ENCODE assay signal across 10 cellular contexts in the genomic region with DNA sequence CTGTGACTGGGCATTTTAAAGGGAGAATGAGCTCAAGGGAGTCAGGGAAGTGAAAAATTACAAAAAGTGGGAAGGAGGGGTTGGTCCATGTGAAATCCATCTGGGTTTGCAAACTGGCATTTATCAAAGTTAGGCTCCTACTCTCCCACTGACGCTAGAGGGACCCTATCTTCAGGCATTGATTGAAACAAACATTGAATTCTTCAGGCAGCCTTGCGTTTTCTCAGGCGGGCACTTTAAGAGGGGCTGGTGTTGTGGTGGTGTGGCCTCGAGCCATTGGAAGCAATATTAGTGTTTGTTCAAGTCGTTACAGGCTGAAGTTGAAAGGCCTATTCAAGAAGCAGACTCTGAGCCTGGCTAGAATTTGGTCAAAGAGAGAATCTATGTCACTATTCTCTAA. TPM values are rescaled to one million over a fixed set of nuclear protein-coding genes. Genes with fewer than 3 reads are reported as not detected.
DNase-seq lines count a peak whose midpoint lies in the region; ATAC-seq lines count a peak whose summit lies in the region.
"Had no signal": no experiment of that assay in that cellular context is flagged by ENCODE, and none has a peak within 500 bp of the region (broad histone marks: within the 10 kb centered on the region; RNA-seq: fewer than 3 reads in every experiment).

No MANE protein-coding gene starts in this region.

- DNase-seq in ELR (ENCODE audit: low read depth) (peak; percentile 20), SK-N-MC (ENCODE audit: low read depth, low spot score) (no peak), fibroblast of the conjunctiva (ENCODE audit: low read depth) (peak; percentile 30), renal cortical epithelial cell (ENCODE audit: low read depth) (peak; percentile 49), NOMO-1 (lab: John Stamatoyannopoulos, UW; ENCODE audit: unreplicated experiment in 2 of 2) (no peak), 8988T (no peak)
- DNase-seq in stimulated activated naive CD4-positive, alpha-beta T cell (lab: John Stamatoyannopoulos, UW): no peak

- peak overlapping the region; percentile 17 for H3K9ac ChIP-seq in SK-N-MC (ENCODE audit: insufficient read length)

- no peak for ATAC-seq in HG03342 (IDR thresholded peaks at IDR 0.05; ENCODE audit: unreplicated experiment)
- ATAC-seq: SK-N-SH treated with all-trans-retinoic acid at 6 μM for 48 hours had no signal

- no peaks in the 10 kb centered on the region for H3K9me3 ChIP-seq in SK-N-MC (ENCODE audit: low read depth, low read length)

- H3K4me3 ChIP-seq in SK-N-MC: peak overlapping the region; percentile 30; the same call in 1 of the 2 replicates
- H3K4me3 ChIP-seq: lung had no signal

- no peaks in the 10 kb centered on the region for H3K36me3 ChIP-seq in SK-N-MC (ENCODE audit: insufficient read depth, low read length)

- peak overlapping the region; percentile 69 for H3K27ac ChIP-seq in SK-N-MC

RNA-seq across cellular contexts. Expression of a gene that starts 36.6 kb away (rescaled TPM):
- total RNA-seq in renal cortical epithelial cell: 1.0 and 6.8 TPM in 2 replicates

RNA-seq across cellular contexts. Expression of a gene that starts 51.1 kb away (rescaled TPM):
- 0.50 TPM in 1 of 2 replicates, not detected in the other for total RNA-seq in renal cortical epithelial cell

Comparison
In these comparisons a context has a peak if more than half of its experiments do, and no peak if none do; other contexts are left out.
1. DNase-seq: peak in ELR (single experiment), fibroblast of the conjunctiva (single experiment) and renal cortical epithelial cell (single experiment); none in SK-N-MC (single experiment), NOMO-1 (0 of 2), stimulated activated naive CD4-positive, alpha-beta T cell (0 of 6) and 8988T (single experiment).